24 cellular contexts compared by ENCODE assay signal in genomic region chr3:19427417-19428149, GRCh38.
"Had no signal": no experiment of that assay in that cellular context is flagged by ENCODE, and none has a peak within 500 bp of the region (broad histone marks: within the 10 kb centered on the region; RNA-seq: fewer than 3 reads in every experiment).

No MANE protein-coding gene starts in this region.

- ATAC-seq: esophagus mucosa; foreskin keratinocyte; sciatic nerve; stimulated activated memory B cell treated with anti-CD40 and anti-IgM and Interleukin-4, amounts not matched to agents 10 μg/mL and 1 μg/mL and 100 μg/mL, for 72 hours had no signal

- H3K9me3 Mint-ChIP-seq: activated naive CD4-positive, alpha-beta T cell treated with anti-CD3 and anti-CD28 coated beads for 36 hours; endodermal cell; stimulated activated memory B cell treated with anti-CD40 and anti-IgM and Interleukin-4, amounts not matched to agents 10 μg/mL and 1 μg/mL and 100 μg/mL, for 72 hours had no signal

- DNase-seq: activated CD4-positive, alpha-beta T cell treated with anti-CD3 and anti-CD28 coated beads for 4 hours; activated CD4-positive, alpha-beta T cell treated with anti-CD3 and anti-CD28 coated beads, Interleukin-2, amount 50 U/mL, for 48 hours; activated CD4-positive, CD25-positive, alpha-beta regulatory T cell; activated effector memory CD4-positive, alpha-beta T cell treated with Interleukin-2 at 50 U/mL for 16 hours; activated naive CD4-positive, alpha-beta T cell treated with anti-CD3 and anti-CD28 coated beads for 36 hours; endodermal cell; foreskin keratinocyte; heart right ventricle; naive B cell; ovary; retina; stimulated activated CD4-positive, alpha-beta T cell treated with anti-CD3 and anti-CD28 coated beads, Interleukin-1b, Interleukin-23, amount 100 ng/mL, for 48 hours; stimulated activated CD4-positive, alpha-beta T cell treated with anti-CD3 and anti-CD28 coated beads, Interleukin-4, amount 100 ng/mL, for 4 hours; stimulated activated CD8-positive, alpha-beta memory T cell treated with anti-CD3 and anti-CD28 coated beads, Interleukin-4, amount 100 ng/mL, for 48 hours had no signal

- H3K27me3 ChIP-seq: foreskin keratinocyte, heart right ventricle, ovary, tibial nerve had no signal

- H3K4me2 ChIP-seq: smooth muscle cell had no signal

- H3K27ac ChIP-seq: foreskin keratinocyte, heart right ventricle, ovary, tibial nerve had no signal

- H3K4me3 ChIP-seq: heart right ventricle, ovary, smooth muscle cell, tibial nerve had no signal

- H3K4me1 ChIP-seq: foreskin keratinocyte had no signal

- H3K9me3 ChIP-seq: ovary, tibial nerve had no signal

- H3K36me3 ChIP-seq: heart right ventricle, ovary, tibial nerve had no signal

- H3K4me3 Mint-ChIP-seq: activated naive CD4-positive, alpha-beta T cell treated with anti-CD3 and anti-CD28 coated beads for 36 hours; central memory CD8-positive, alpha-beta T cell; dendritic cell treated with granulocyte-macrophage colony-stimulating factor and Interleukin-4, amounts not matched to agents 40 ng/mL and 50 ng/mL, for 4 days; endodermal cell; mesothelial cell of epicardium; naive B cell; stimulated activated memory B cell treated with anti-CD40 and anti-IgM and Interleukin-4, amounts not matched to agents 10 μg/mL and 1 μg/mL and 100 μg/mL, for 72 hours had no signal

- H3K27ac Mint-ChIP-seq: activated naive CD4-positive, alpha-beta T cell treated with anti-CD3 and anti-CD28 coated beads for 36 hours; dendritic cell treated with granulocyte-macrophage colony-stimulating factor and Interleukin-4, amounts not matched to agents 40 ng/mL and 50 ng/mL, for 4 days; endodermal cell; mesothelial cell of epicardium; progenitor cell of endocrine pancreas; stimulated activated memory B cell treated with anti-CD40 and anti-IgM and Interleukin-4, amounts not matched to agents 10 μg/mL and 1 μg/mL and 100 μg/mL, for 72 hours had no signal

- H3K36me3 Mint-ChIP-seq: mesothelial cell of epicardium had no signal

- FAIRE-seq: bronchial epithelial cell had no signal

- H3K4me1 Mint-ChIP-seq: central memory CD8-positive, alpha-beta T cell; mesothelial cell of epicardium had no signal

- H3K27me3 Mint-ChIP-seq: central memory CD8-positive, alpha-beta T cell; dendritic cell treated with granulocyte-macrophage colony-stimulating factor and Interleukin-4, amounts not matched to agents 40 ng/mL and 50 ng/mL, for 4 days; naive B cell; progenitor cell of endocrine pancreas; stimulated activated memory B cell treated with anti-CD40 and anti-IgM and Interleukin-4, amounts not matched to agents 10 μg/mL and 1 μg/mL and 100 μg/mL, for 72 hours had no signal
